8 cellular contexts compared by ENCODE assay signal in genomic region chr9:114588150-114588663, GRCh38. TPM values are rescaled to one million over a fixed set of nuclear protein-coding genes. Genes with fewer than 3 reads are reported as not detected.
A peak's percentile ranks its signal among the peaks of the same experiment; 100 is the strongest.
DNase-seq lines count a peak whose midpoint lies in the region; ATAC-seq lines count a peak whose summit lies in the region.

No MANE protein-coding gene starts in this region.

- H3K4me3 ChIP-seq in BLaER1 = peak overlapping the region; percentile 95
- peak overlapping the region; percentile 99 for H3K4me3 ChIP-seq in iPS-18c (ENCODE audit: insufficient read depth, low read depth, low read length)

- peaks cover 53% of the 10 kb centered on the region for H3K4me1 Mint-ChIP-seq in stimulated activated memory B cell treated with anti-CD40 and anti-IgM and Interleukin-4, amounts not matched to agents 10 μg/mL and 1 μg/mL and 100 μg/mL, for 72 hours

- peak overlapping the region; percentile 99 for H3K9ac ChIP-seq in BLaER1

- H3K27ac Mint-ChIP-seq in stimulated activated memory B cell treated with anti-CD40 and anti-IgM and Interleukin-4, amounts not matched to agents 10 μg/mL and 1 μg/mL and 100 μg/mL, for 72 hours = peak overlapping the region; percentile 97

- no peaks in the 10 kb centered on the region for H3K27me3 ChIP-seq in BLaER1

- H3K4me3 Mint-ChIP-seq in stimulated activated memory B cell treated with anti-CD40 and anti-IgM and Interleukin-4, amounts not matched to agents 10 μg/mL and 1 μg/mL and 100 μg/mL, for 72 hours = peak overlapping the region; percentile 97

- H3K9me3 ChIP-seq in BLaER1 (no peaks in the 10 kb centered on the region), iPS-18c (ENCODE audit: control insufficient read depth, insufficient read depth, low read length) (peaks cover 3% of the 10 kb centered on the region)

- DNase-seq in HK-2 (ENCODE audit: unreplicated experiment) = peak; percentile 20
- DNase-seq in amniotic epithelial cell (ENCODE audit: low read depth) = peak; percentile 67
- DNase-seq in HT-29 (ENCODE audit: low spot score) = no peak
- DNase-seq in NCI-H1092 (lab: John Stamatoyannopoulos, UW) = no peak

- H3K27me3 Mint-ChIP-seq in stimulated activated memory B cell treated with anti-CD40 and anti-IgM and Interleukin-4, amounts not matched to agents 10 μg/mL and 1 μg/mL and 100 μg/mL, for 72 hours = no peaks in the 10 kb centered on the region

- ATAC-seq in stimulated activated memory B cell treated with anti-CD40 and anti-IgM and Interleukin-4, amounts not matched to agents 10 μg/mL and 1 μg/mL and 100 μg/mL, for 72 hours = no peak
- no peak for ATAC-seq in HG02588 (IDR thresholded peaks at IDR 0.05; ENCODE audit: unreplicated experiment)

- H3K4me2 ChIP-seq in BLaER1 = peak overlapping the region; percentile 95

- H3K36me3 ChIP-seq in BLaER1 = peaks cover 7% of the 10 kb centered on the region

- H3K36me3 Mint-ChIP-seq in stimulated activated memory B cell treated with anti-CD40 and anti-IgM and Interleukin-4, amounts not matched to agents 10 μg/mL and 1 μg/mL and 100 μg/mL, for 72 hours = peaks cover 27% of the 10 kb centered on the region

- peak overlapping the region; percentile 96 for H3K27ac ChIP-seq in BLaER1

- peaks cover 54% of the 10 kb centered on the region for H4K20me1 ChIP-seq in BLaER1

- H3K4me1 ChIP-seq in BLaER1 = peaks cover 55% of the 10 kb centered on the region

- H3K9me3 Mint-ChIP-seq in stimulated activated memory B cell treated with anti-CD40 and anti-IgM and Interleukin-4, amounts not matched to agents 10 μg/mL and 1 μg/mL and 100 μg/mL, for 72 hours = no peaks in the 10 kb centered on the region

RNA-seq across cellular contexts. Expression of gene ATP6V1G1, which starts 0.6 kb away (rescaled TPM):
- 61.1 and 71.3 TPM in 2 replicates for total RNA-seq in HT-29 (2014; rRNA removed; shearing (Covaris generic))

RNA-seq across cellular contexts. Expression of gene TMEM268, which starts 22.9 kb away (rescaled TPM):
- 2.6 and 3.9 TPM in 2 replicates for total RNA-seq in HT-29 (2014; rRNA removed; shearing (Covaris generic))

Comparison
In these comparisons a context has a peak if more than half of its experiments do, and no peak if none do; other contexts are left out.
1. DNase-seq: peak in HK-2 (single experiment) and amniotic epithelial cell (single experiment); none in HT-29 (single experiment) and NCI-H1092 (single experiment).